Comparison of ENCODE assay signal across 1 cellular context in genomic region chr20:44112456-44112855, GRCh38.
TF ChIP-seq lines count a peak whose summit lies in the region.

No MANE protein-coding gene starts in this region.

TF ChIP-seq in IMR-90, 13 proteins besides CTCF, POLR2A, EP300 and RAD21:
- TF ChIP-seq MXI1 (IDR thresholded peaks at IDR 0.05; ENCODE audit: borderline replicate concordance, low read depth, low read length) (no peak), BHLHE40 (IDR thresholded peaks at IDR 0.05; ENCODE audit: low read depth, low read length) (no peak), FOS (IDR thresholded peaks at IDR 0.05; ENCODE audit: low read depth, low read length) (no peak), NFE2L2 (IDR thresholded peaks at IDR 0.05; ENCODE audit: low read depth, low read length) (no peak), SMC3 (IDR thresholded peaks at IDR 0.05; ENCODE audit: low read depth, low read length) (no peak), RFX5 (IDR thresholded peaks at IDR 0.05; ENCODE audit: low read depth, low read length) (no peak), CHD1 (IDR thresholded peaks at IDR 0.05; ENCODE audit: low read depth, low read length) (no peak)
- TF ChIP-seq, protein P1, sequence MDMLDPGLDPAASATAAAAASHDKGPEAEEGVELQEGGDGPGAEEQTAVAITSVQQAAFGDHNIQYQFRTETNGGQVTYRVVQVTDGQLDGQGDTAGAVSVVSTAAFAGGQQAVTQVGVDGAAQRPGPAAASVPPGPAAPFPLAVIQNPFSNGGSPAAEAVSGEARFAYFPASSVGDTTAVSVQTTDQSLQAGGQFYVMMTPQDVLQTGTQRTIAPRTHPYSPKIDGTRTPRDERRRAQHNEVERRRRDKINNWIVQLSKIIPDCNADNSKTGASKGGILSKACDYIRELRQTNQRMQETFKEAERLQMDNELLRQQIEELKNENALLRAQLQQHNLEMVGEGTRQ (IDR thresholded peaks at IDR 0.05; ENCODE audit: low read depth, low read length) = no peak
